12 cellular contexts compared by ENCODE assay signal in genomic region chr4:86451560-86452322, GRCh38.
DNase-seq lines count a peak whose midpoint lies in the region; ATAC-seq and TF ChIP-seq lines count a peak whose summit lies in the region.
"Had no signal": no experiment of that assay in that cellular context is flagged by ENCODE, and none has a peak within 500 bp of the region (broad histone marks: within the 10 kb centered on the region; RNA-seq: fewer than 3 reads in every experiment).

No MANE protein-coding gene starts in this region.

- intact Hi-C loops in heart right ventricle (cut with DNase I) (no loop called here), sciatic nerve (cut with DNase I) (no loop called here)

- peaks cover 68 to 70% of the 10 kb centered on the region in 2 experiments for H3K4me1 Mint-ChIP-seq in H9

- no peak overlapping the region for H3K56ac ChIP-seq in H9 (ENCODE audit: insufficient read length, low read depth, low read length)

- H3K9ac ChIP-seq in H9 (ENCODE audit: extremely low read depth, insufficient read length, low read length): no peak overlapping the region

- H3K23ac ChIP-seq in H9 (ENCODE audit: insufficient read length, low read depth, low read length): no peak overlapping the region

- H3K27ac ChIP-seq in H9 (ENCODE audit: insufficient read length, low read depth, low read length) (peak overlapping the region; percentile 5), heart right ventricle (peak overlapping the region in 2 of 10 donors; percentile 64 to 66)

- no peak overlapping the region for H2BK120ac ChIP-seq in H9 (ENCODE audit: low read depth, low read length, poor library complexity, severe bottlenecking)

- no peak for DNase-seq in H9
- no peak for DNase-seq in heart right ventricle
- no peak for DNase-seq in sciatic nerve (ENCODE audit: low spot score)
- no peak for DNase-seq in GOT3 (lab: John Stamatoyannopoulos, UW)
- DNase-seq: GDM1, KG1 had no signal

- no peak overlapping the region for H2BK20ac ChIP-seq in H9 (ENCODE audit: low read depth, low read length, poor library complexity, severe bottlenecking)

- no peak overlapping the region for H4K8ac ChIP-seq in H9 (replicated peaks; ENCODE audit: insufficient read length, low read depth, low read length)

- no peaks in the 10 kb centered on the region for H3K23me2 ChIP-seq in H9 (ENCODE audit: insufficient read length, low read depth, low read length, poor library complexity, severe bottlenecking)

- H3K4me1 ChIP-seq in H9 (ENCODE audit: insufficient read depth, low read length) (peaks cover 5% of the 10 kb centered on the region; the same call in 1 of the 2 replicates), heart right ventricle (no peaks in the 10 kb centered on the region)

- no peak overlapping the region for H4K5ac ChIP-seq in H9 (ENCODE audit: insufficient read length, low read depth, low read length)

- no peak overlapping the region for H2AK5ac ChIP-seq in H9 (ENCODE audit: insufficient read length, low read length)

- H3K36me3 Mint-ChIP-seq in H9 (ENCODE audit: insufficient read depth in 1 of 3, low read depth in 3 of 3): peaks cover 10 to 33% (median 13%) of the 10 kb centered on the region in 3 experiments; a peak in 6 of 7 replicates

- H3K4me3 ChIP-seq in heart right ventricle: peak overlapping the region in 9 of 10 donors; percentile 30 to 57 (median 52)
- H3K4me3 ChIP-seq: skin epidermis had no signal

- peak overlapping the region; percentile 67 to 90 (median 80) for H3K27ac Mint-ChIP-seq in H9
- H3K27ac Mint-ChIP-seq: activated T-helper 1 cell treated with anti-CD3 and anti-CD28 coated beads, Interleukin-12 subunit alpha, Interleukin-12 subunit beta, Interleukin-2, Interleukin-4 antibody, amounts not matched to agents 30 ng/mL and 10 ng/mL and 1 ng/mL, durations not matched to agents 14 hours and 24 hours and 36 hours had no signal

- H3K27me3 ChIP-seq in H9 (ENCODE audit: insufficient read depth, low read length) (no peaks in the 10 kb centered on the region), heart right ventricle (no peaks in the 10 kb centered on the region)

- no peak overlapping the region for H2BK5ac ChIP-seq in H9 (ENCODE audit: insufficient read length, low read length)

- no peak overlapping the region for H2BK12ac ChIP-seq in H9 (ENCODE audit: insufficient read length, low read depth, low read length)

- no peaks in the 10 kb centered on the region for H3K9me3 ChIP-seq in H9 (ENCODE audit: control insufficient read depth, low read depth, low read length)
- H3K9me3 ChIP-seq in heart right ventricle: no peaks in the 10 kb centered on the region

- peak overlapping the region; percentile 42 for H3K18ac ChIP-seq in H9 (ENCODE audit: insufficient read length, low read depth, low read length)

- H3K36me3 ChIP-seq in heart right ventricle: no peaks in the 10 kb centered on the region

- H3K14ac ChIP-seq in H9 (ENCODE audit: insufficient read depth, low read length): no peak overlapping the region

- H3K79me1 ChIP-seq in H9 (ENCODE audit: insufficient read depth, low read depth, low read length, poor library complexity, severe bottlenecking): no peaks in the 10 kb centered on the region

- ATAC-seq in SK-N-SH treated with all-trans-retinoic acid at 6 μM for 48 hours (peak; percentile 89), heart right ventricle (peak in 5 of 8 donors; percentile 23 to 41 (median 30)), sciatic nerve (peak; percentile 40), GM18519 (IDR thresholded peaks at IDR 0.05; ENCODE audit: low FRiP score, unreplicated experiment) (no peak), HG02642 (IDR thresholded peaks at IDR 0.05; ENCODE audit: poor library complexity, unreplicated experiment) (no peak), GM19328 (IDR thresholded peaks at IDR 0.05; ENCODE audit: unreplicated experiment) (no peak)

- H3K4me2 ChIP-seq in H9 (ENCODE audit: insufficient read depth, insufficient read length, low read length): no peak overlapping the region

- H2AFZ ChIP-seq in H9 (ENCODE audit: low read length): no peak overlapping the region

- no peak overlapping the region for H3K4ac ChIP-seq in H9 (ENCODE audit: low read depth, low read length)

- no peak overlapping the region for H4K91ac ChIP-seq in H9 (ENCODE audit: insufficient read length, low read depth, low read length)

- peaks cover 9 to 10% of the 10 kb centered on the region in 2 experiments for H3K9me3 Mint-ChIP-seq in H9
- H3K9me3 Mint-ChIP-seq: activated T-helper 1 cell treated with anti-CD3 and anti-CD28 coated beads, Interleukin-12 subunit alpha, Interleukin-12 subunit beta, Interleukin-2, Interleukin-4 antibody, amounts not matched to agents 30 ng/mL and 10 ng/mL and 1 ng/mL, durations not matched to agents 14 hours and 24 hours and 36 hours had no signal

- no peaks in the 10 kb centered on the region for H4K20me1 ChIP-seq in H9 (ENCODE audit: control insufficient read depth, insufficient read depth, insufficient read length)

- H3K79me2 ChIP-seq in H9 (ENCODE audit: insufficient read depth, low read length): no peaks in the 10 kb centered on the region

- no CpG with 5 or more reads among the region's 7 CpGs for WGBS in H9 (ENCODE audit: extremely low coverage, insufficient read length, low lambda C conversion rate)
- 52 to 55% methylated on average over 7 of the region's 7 CpGs for WGBS in heart right ventricle, 2 donors

- TF ChIP-seq CTCF in H9 (conservative IDR thresholded peaks at IDR 0.05): no peak
- no peak for TF ChIP-seq CTCF in heart right ventricle (IDR thresholded peaks at IDR 0.05)

- no peak overlapping the region for H3T11ph ChIP-seq in H9 (ENCODE audit: low read length)

- no peak overlapping the region for H2BK15ac ChIP-seq in H9 (ENCODE audit: low read depth, low read length)

- H3K4me3 Mint-ChIP-seq in H9: peak overlapping the region in 1 of 2 experiments; percentile 12; a peak in 1 of 5 replicates
- H3K4me3 Mint-ChIP-seq: activated T-helper 1 cell treated with anti-CD3 and anti-CD28 coated beads, Interleukin-12 subunit alpha, Interleukin-12 subunit beta, Interleukin-2, Interleukin-4 antibody, amounts not matched to agents 30 ng/mL and 10 ng/mL and 1 ng/mL, durations not matched to agents 14 hours and 24 hours and 36 hours had no signal

- H3K27me3 Mint-ChIP-seq in H9 (ENCODE audit: low read depth): no peaks in the 10 kb centered on the region

TF ChIP-seq in SK-N-SH treated with all-trans-retinoic acid at 6 μM for 48 hours, 23 proteins besides CTCF, POLR2A, EP300 and RAD21:
- TF ChIP-seq OSR1 (CRISPR knock-in tag; IDR thresholded peaks at IDR 0.05): no peak
- TF ChIP-seq TOX (CRISPR knock-in tag; IDR thresholded peaks at IDR 0.05; ENCODE audit: borderline replicate concordance): no peak
- no peak for TF ChIP-seq TCF4 (CRISPR knock-in tag; IDR thresholded peaks at IDR 0.05; ENCODE audit: borderline replicate concordance)
- TF ChIP-seq BACH2 (CRISPR knock-in tag; IDR thresholded peaks at IDR 0.05; ENCODE audit: borderline replicate concordance): no peak
- no peak for TF ChIP-seq ZNF565 (CRISPR knock-in tag; conservative IDR thresholded peaks at IDR 0.05; ENCODE audit: low read depth)

Comparison
In these comparisons a context has a peak if more than half of its experiments do, and no peak if none do; other contexts are left out.
1. ATAC-seq: peak in SK-N-SH treated with all-trans-retinoic acid at 6 μM for 48 hours (single experiment), heart right ventricle (5 of 8) and sciatic nerve (single experiment); none in GM18519 (single experiment), HG02642 (single experiment) and GM19328 (single experiment).